Comparison of ENCODE assay signal across 8 cellular contexts in the genomic region with DNA sequence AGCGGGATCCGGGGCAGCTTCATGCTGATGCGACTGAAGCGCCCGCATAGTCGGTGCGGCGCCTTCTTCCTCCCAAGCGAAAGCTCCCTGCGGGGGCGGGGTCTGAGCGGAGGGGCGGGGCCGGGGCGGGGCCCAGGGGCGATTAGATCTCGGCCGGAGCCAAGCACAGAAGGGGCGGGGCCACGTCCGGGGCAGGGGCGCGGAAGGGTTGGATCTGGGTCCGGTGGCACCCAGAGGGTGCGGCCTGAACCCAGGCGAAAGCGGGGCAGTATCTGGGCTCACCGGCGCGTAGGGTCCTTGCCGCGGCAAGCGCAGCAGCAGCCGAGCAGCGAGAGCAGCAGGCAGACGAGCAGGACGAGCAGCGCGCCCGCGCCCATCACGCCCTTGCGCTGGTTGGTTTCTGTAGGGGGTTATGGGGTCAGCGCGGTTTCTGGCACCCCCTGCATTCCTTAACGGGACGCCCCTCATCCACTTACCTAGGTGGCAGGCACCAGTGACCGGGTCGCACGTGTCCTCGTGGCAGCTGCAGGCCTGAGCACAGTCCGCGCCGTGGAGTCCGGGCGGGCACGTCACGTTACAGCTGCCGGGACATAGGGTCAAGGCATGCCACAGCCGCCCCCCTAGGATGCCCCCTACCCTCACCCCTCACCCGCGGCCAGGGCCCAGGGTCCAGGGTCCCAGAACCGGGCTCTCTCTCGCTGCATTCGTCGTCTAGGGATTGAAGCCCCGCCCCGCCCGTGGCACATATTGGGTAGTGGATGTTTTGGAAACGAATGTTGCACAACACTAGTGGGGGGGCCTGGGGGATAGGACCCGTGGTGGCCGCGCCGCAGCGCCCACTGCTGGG. TPM values are rescaled to one million over a fixed set of nuclear protein-coding genes. Genes with fewer than 3 reads are reported as not detected.
DNase-seq lines count a peak whose midpoint lies in the region; ATAC-seq lines count a peak whose summit lies in the region.

No MANE protein-coding gene starts in this region.

- H3K4me1 ChIP-seq in naive thymus-derived CD4-positive, alpha-beta T cell (ENCODE audit: control insufficient read depth in 2 of 2, insufficient read depth in 2 of 2, low read length in 2 of 2), result peaks cover 17 to 26% of the 10 kb centered on the region in 2 donors

- DNase-seq in 8988T, result peak; percentile 38
- peak; percentile 56 for DNase-seq in cerebellum (ENCODE audit: low spot score)
- peak; percentile 56 to 86 (median 75) for DNase-seq in naive thymus-derived CD4-positive, alpha-beta T cell
- DNase-seq in stimulated activated naive CD8-positive, alpha-beta T cell treated with anti-CD3 and anti-CD28 coated beads, Interleukin-15, amount 100 ng/mL, for 72 hours, result peak; percentile 72
- DNase-seq in epidermal melanocyte (ENCODE audit: insufficient read length, low spot score), result no peak
- DNase-seq in MG63, result no peak

- no peaks in the 10 kb centered on the region for H3K9me3 Mint-ChIP-seq in naive thymus-derived CD4-positive, alpha-beta T cell
- H3K9me3 Mint-ChIP-seq in stimulated activated naive CD8-positive, alpha-beta T cell treated with anti-CD3 and anti-CD28 coated beads, Interleukin-15, amount 100 ng/mL, for 72 hours, result no peaks in the 10 kb centered on the region

- peak; percentile 41 for ATAC-seq in HG02763 (IDR thresholded peaks at IDR 0.05; ENCODE audit: unreplicated experiment)
- ATAC-seq in activated CD4-positive, CD25-positive, alpha-beta regulatory T cell treated with anti-CD3 and anti-CD28 coated beads, Interleukin-2, amount 50 U/mL, for 24 hours, result peak; percentile 60 to 67
- ATAC-seq in naive thymus-derived CD4-positive, alpha-beta T cell, result peak; percentile 87
- peak; percentile 74 for ATAC-seq in stimulated activated naive CD8-positive, alpha-beta T cell treated with anti-CD3 and anti-CD28 coated beads, Interleukin-15, amount 100 ng/mL, for 72 hours

- CTCF ChIA-PET in naive thymus-derived CD4-positive, alpha-beta T cell (lab: Charles Lee), result interaction anchor here (0.7 to 2.2 kb wide), 7 partner anchors 10 to 65 kb away, joined by 3 to 6 read pairs (median 4); no protein-coding TSS in a partner anchor

- H3K27ac Mint-ChIP-seq in naive thymus-derived CD4-positive, alpha-beta T cell, result peak overlapping the region; percentile 11 to 80 (median 62)
- H3K27ac Mint-ChIP-seq in stimulated activated naive CD8-positive, alpha-beta T cell treated with anti-CD3 and anti-CD28 coated beads, Interleukin-15, amount 100 ng/mL, for 72 hours, result no peak overlapping the region

- H3K4me3 ChIP-seq in naive thymus-derived CD4-positive, alpha-beta T cell (ENCODE audit: low read length), result peak overlapping the region; percentile 79
- no peak overlapping the region for H3K4me3 ChIP-seq in MG63

- POLR2A ChIA-PET in naive thymus-derived CD4-positive, alpha-beta T cell (lab: Charles Lee), result interaction anchor here (0.7 to 2.2 kb wide), 6 partner anchors 27 to 273 kb away, joined by 3 to 8 read pairs (median 4); no protein-coding TSS in a partner anchor

- H3K9me3 ChIP-seq in naive thymus-derived CD4-positive, alpha-beta T cell (ENCODE audit: control insufficient read depth in 2 of 3, low read length in 3 of 3), result no peaks in the 10 kb centered on the region
- no peaks in the 10 kb centered on the region for H3K9me3 ChIP-seq in MG63

- H3K27me3 Mint-ChIP-seq in naive thymus-derived CD4-positive, alpha-beta T cell, result peaks cover 18 to 66% (median 22%) of the 10 kb centered on the region in 5 donors
- H3K27me3 Mint-ChIP-seq in stimulated activated naive CD8-positive, alpha-beta T cell treated with anti-CD3 and anti-CD28 coated beads, Interleukin-15, amount 100 ng/mL, for 72 hours, result peaks cover 80% of the 10 kb centered on the region

- H3K4me3 Mint-ChIP-seq in naive thymus-derived CD4-positive, alpha-beta T cell, result peak overlapping the region; percentile 82 to 96 (median 86)
- peak overlapping the region; percentile 87 to 93 for H3K4me3 Mint-ChIP-seq in stimulated activated naive CD8-positive, alpha-beta T cell treated with anti-CD3 and anti-CD28 coated beads, Interleukin-15, amount 100 ng/mL, for 72 hours

- peaks cover 0 to 12% of the 10 kb centered on the region in 2 donors for H3K27me3 ChIP-seq in naive thymus-derived CD4-positive, alpha-beta T cell (ENCODE audit: control insufficient read depth in 2 of 2, insufficient read depth in 2 of 2, low read length in 2 of 2)
- H3K27me3 ChIP-seq in MG63, result no peaks in the 10 kb centered on the region

- H3K27ac ChIP-seq in naive thymus-derived CD4-positive, alpha-beta T cell (ENCODE audit: low read depth, low read length), result no peak overlapping the region

- H3K4me1 Mint-ChIP-seq in naive thymus-derived CD4-positive, alpha-beta T cell, result peaks cover 6 to 22% (median 13%) of the 10 kb centered on the region in 7 donors
- H3K4me1 Mint-ChIP-seq in stimulated activated naive CD8-positive, alpha-beta T cell treated with anti-CD3 and anti-CD28 coated beads, Interleukin-15, amount 100 ng/mL, for 72 hours, result peaks cover 35% of the 10 kb centered on the region

- peaks cover 0 to 4% (median 0%) of the 10 kb centered on the region in 5 donors for H3K36me3 Mint-ChIP-seq in naive thymus-derived CD4-positive, alpha-beta T cell

- H3K36me3 ChIP-seq in naive thymus-derived CD4-positive, alpha-beta T cell (ENCODE audit: control insufficient read depth in 2 of 3, insufficient read depth in 3 of 3, low read length in 3 of 3), result no peaks in the 10 kb centered on the region
- H3K36me3 ChIP-seq in MG63, result peaks cover 30% of the 10 kb centered on the region

- intact Hi-C loops in naive thymus-derived CD4-positive, alpha-beta T cell (cut with micrococcal nuclease), result loop anchor here (1.0 to 2.0 kb wide), 8 partner anchors 8 to 77 kb away; a partner anchor contains a TSS

RNA-seq across cellular contexts. Expression of a gene that starts 8.1 kb away (rescaled TPM):
- total RNA-seq in cerebellum, result 3.2 TPM
- total RNA-seq in naive thymus-derived CD4-positive, alpha-beta T cell, result 1 to 10 TPM in 4 of 5 experiments, under 1 TPM in 1; 0.70 to 2.6 (median 2.2) TPM
- under 1 TPM; 0.21 to 0.35 TPM for polyA plus RNA-seq in naive thymus-derived CD4-positive, alpha-beta T cell
- total RNA-seq in MG63 (2014; rRNA removed; shearing (Covaris generic); ENCODE audit: low replicate concordance), result 22.3 and 32.1 TPM in 2 replicates

RNA-seq across cellular contexts. Expression of a gene that starts 35.5 kb away (rescaled TPM):
- 31.8 TPM for total RNA-seq in cerebellum
- 10 to 100 TPM in 3 of 5 experiments, 1 to 10 TPM in 2; 6.1 to 18.2 (median 12.9) TPM for total RNA-seq in naive thymus-derived CD4-positive, alpha-beta T cell
- polyA plus RNA-seq in naive thymus-derived CD4-positive, alpha-beta T cell, result 10 to 100 TPM in 1 of 2 donors, 1 to 10 TPM in 1; 5.3 to 14.0 TPM
- total RNA-seq in MG63 (2014; rRNA removed; shearing (Covaris generic); ENCODE audit: low replicate concordance), result 4.3 and 7.0 TPM in 2 replicates

Comparison
In these comparisons a context has a peak if more than half of its experiments do, and no peak if none do; other contexts are left out.
1. DNase-seq: peak in 8988T (single experiment), cerebellum (single experiment), naive thymus-derived CD4-positive, alpha-beta T cell (9 of 9) and stimulated activated naive CD8-positive, alpha-beta T cell treated with anti-CD3 and anti-CD28 coated beads, Interleukin-15, amount 100 ng/mL, for 72 hours (2 of 2); none in epidermal melanocyte (single experiment) and MG63 (single experiment).
2. H3K27ac Mint-ChIP-seq: peak in naive thymus-derived CD4-positive, alpha-beta T cell (9 of 9); none in stimulated activated naive CD8-positive, alpha-beta T cell treated with anti-CD3 and anti-CD28 coated beads, Interleukin-15, amount 100 ng/mL, for 72 hours (0 of 2).
3. Peak in every context shown above with its lines, with median percentiles within 50 percentile points of each other: ATAC-seq.